Comparison of ENCODE assay signal across 8 cellular contexts in genomic region chr11:76209956-76210885, GRCh38. TPM values are rescaled to one million over a fixed set of nuclear protein-coding genes. Genes with fewer than 3 reads are reported as not detected.
A peak's percentile ranks its signal among the peaks of the same experiment; 100 is the strongest.
DNase-seq lines count a peak whose midpoint lies in the region; ATAC-seq, FAIRE-seq and TF ChIP-seq lines count a peak whose summit lies in the region.

No MANE protein-coding gene starts in this region.

- H3K9me3 ChIP-seq in Panc1 (ENCODE audit: control insufficient read depth, insufficient read depth, low read depth, low read length): no peaks in the 10 kb centered on the region

- no peak for FAIRE-seq in bronchial epithelial cell (lab: Jason Lieb, UNC)

- peaks cover 16 to 42% of the 10 kb centered on the region in 2 donors for H3K4me1 Mint-ChIP-seq in stimulated activated naive B cell treated with anti-CD40 and anti-IgM and Interleukin-4, amounts not matched to agents 10 μg/mL and 1 μg/mL and 100 μg/mL, for 72 hours

- H3K9me3 Mint-ChIP-seq in stimulated activated naive B cell treated with anti-CD40 and anti-IgM and Interleukin-4, amounts not matched to agents 10 μg/mL and 1 μg/mL and 100 μg/mL, for 72 hours: no peaks in the 10 kb centered on the region

- no peaks in the 10 kb centered on the region for H3K36me3 ChIP-seq in Panc1 (ENCODE audit: control insufficient read depth, insufficient read depth, low read length)
- H3K36me3 ChIP-seq in bronchial epithelial cell (ENCODE audit: control insufficient read depth, insufficient read depth, low read length): no peaks in the 10 kb centered on the region
- H3K36me3 ChIP-seq in kidney epithelial cell (ENCODE audit: control insufficient read depth, insufficient read depth, low read length): no peaks in the 10 kb centered on the region

- CTCF ChIA-PET in AG04449 (lab: Yijun Ruan, JAX) (interaction anchor here (2.8 to 8.6 kb wide), 10 partner anchors 12 to 312 kb away, joined by 8 to 207 read pairs (median 40); no protein-coding TSS in a partner anchor), Panc1 (lab: Charles Lee) (interaction anchor here (0.6 to 1.6 kb wide), 3 partner anchors 15 to 315 kb away, joined by 3 to 5 read pairs (median 3); no protein-coding TSS in a partner anchor)

- H3K4me3 ChIP-seq in AG04449 (ENCODE audit: low read depth, low read length) (peak overlapping the region; percentile 46), Panc1 (ENCODE audit: low read depth in 2 of 2, low read length in 2 of 2) (peak overlapping the region; percentile 49 to 93), bronchial epithelial cell (ENCODE audit: low read depth, low read length) (peak overlapping the region; percentile 40), kidney epithelial cell (ENCODE audit: low read depth, low read length) (peak overlapping the region; percentile 19)

- TF ChIP-seq CTCF in AG04449 (IDR thresholded peaks at IDR 0.05; ENCODE audit: insufficient read depth, low read length, missing control alignments) (no peak), GM10266 (IDR thresholded peaks at IDR 0.05; ENCODE audit: control insufficient read depth, insufficient read depth, low read depth, missing control alignments) (no peak), Panc1 (IDR thresholded peaks at IDR 0.05) (no peak), bronchial epithelial cell (IDR thresholded peaks at IDR 0.05; ENCODE audit: insufficient read depth, low read length, severe bottlenecking) (no peak), kidney epithelial cell (IDR thresholded peaks at IDR 0.05; ENCODE audit: insufficient read depth, low read length, poor library complexity, severe bottlenecking) (no peak)

- intact Hi-C loops in Panc1 (cut with micrococcal nuclease; ENCODE audit: unreplicated experiment): loop anchor here (5.0 kb wide), 2 partner anchors 307 to 313 kb away; no protein-coding TSS in a partner anchor

- ATAC-seq in Panc1: peak; percentile 24
- no peak for ATAC-seq in stimulated activated naive B cell treated with anti-CD40 and anti-IgM and Interleukin-4, amounts not matched to agents 10 μg/mL and 1 μg/mL and 100 μg/mL, for 72 hours (replicated peaks)

- no peak overlapping the region for H3K27ac Mint-ChIP-seq in stimulated activated naive B cell treated with anti-CD40 and anti-IgM and Interleukin-4, amounts not matched to agents 10 μg/mL and 1 μg/mL and 100 μg/mL, for 72 hours

- POLR2A ChIA-PET in AG04449 (lab: Yijun Ruan, JAX) (interaction anchor here (0.9 kb wide), 1 partner anchor 15 kb away, joined by 3 read pairs; no protein-coding TSS in a partner anchor), Panc1 (lab: Charles Lee) (no interaction called here)

- H3K4me3 Mint-ChIP-seq in stimulated activated naive B cell treated with anti-CD40 and anti-IgM and Interleukin-4, amounts not matched to agents 10 μg/mL and 1 μg/mL and 100 μg/mL, for 72 hours: peak overlapping the region; percentile 76 to 88

- H3K36me3 Mint-ChIP-seq in stimulated activated naive B cell treated with anti-CD40 and anti-IgM and Interleukin-4, amounts not matched to agents 10 μg/mL and 1 μg/mL and 100 μg/mL, for 72 hours: peaks cover 0 to 1% of the 10 kb centered on the region in 2 donors

- in situ Hi-C loops in Panc1 (cut with HindIII; ENCODE audit: low pct_unique_long_range_greater_than_20kb, low sequenced_read_pairs): no loop called here

- DNase-seq in AG04449 (ENCODE audit: low read depth, low spot score) (no peak), GM10266 (ENCODE audit: extremely low spot score) (peak; percentile 57), Panc1 (ENCODE audit: low read depth, low spot score) (no peak), bronchial epithelial cell (ENCODE audit: low read depth) (peak; percentile 36), kidney epithelial cell (ENCODE audit: low read depth) (no peak), putamen (ENCODE audit: low spot score) (no peak)
- no peak for DNase-seq in stimulated activated naive B cell treated with anti-CD40 and anti-IgM and Interleukin-4, amounts not matched to agents 10 μg/mL and 1 μg/mL and 100 μg/mL, for 72 hours
- no peak for DNase-seq in NK-92 treated with Interleukin-12 subunit alpha and Interleukin-12 subunit beta, amount 100 ng/mL, for 24 hours (lab: John Stamatoyannopoulos, UW)

- H3K27ac ChIP-seq in Panc1 (ENCODE audit: low read length): no peak overlapping the region

- H3K27me3 Mint-ChIP-seq in stimulated activated naive B cell treated with anti-CD40 and anti-IgM and Interleukin-4, amounts not matched to agents 10 μg/mL and 1 μg/mL and 100 μg/mL, for 72 hours: peaks cover 43 to 66% of the 10 kb centered on the region in 2 donors

- H3K27me3 ChIP-seq in Panc1 (ENCODE audit: control insufficient read depth, insufficient read depth, low read length) (peaks cover 10% of the 10 kb centered on the region; the same call in 1 of the 2 replicates), bronchial epithelial cell (ENCODE audit: control insufficient read depth, insufficient read depth, low read length) (peaks cover 39% of the 10 kb centered on the region), kidney epithelial cell (ENCODE audit: control insufficient read depth, insufficient read depth, low read length) (peaks cover 80% of the 10 kb centered on the region)

- H3K4me1 ChIP-seq in Panc1 (ENCODE audit: control insufficient read depth, insufficient read depth, low read length): peaks cover 7% of the 10 kb centered on the region; the same call in 1 of the 2 replicates

- no TSS peak for BruUV-seq in Panc1 (replicated peaks; lab: Mats Ljungman, UMichigan)

RNA-seq across cellular contexts. Expression of gene WNT11, which starts 3.9 kb away (rescaled TPM):
- total RNA-seq in Panc1 (2021; ENCODE audit: unreplicated experiment) (1.1 TPM), bronchial epithelial cell (0.13 TPM in 1 of 2 replicates, not detected in the other), kidney epithelial cell (0.21 and 0.27 TPM in 2 replicates)
- polyA plus RNA-seq in Panc1 (2012; ENCODE audit: insufficient read length): 3.3 TPM

Comparison
In these comparisons a context has a peak if more than half of its experiments do, and no peak if none do; other contexts are left out.
1. DNase-seq: peak in GM10266 (single experiment) and bronchial epithelial cell (single experiment); none in AG04449 (single experiment), Panc1 (single experiment), kidney epithelial cell (single experiment), stimulated activated naive B cell treated with anti-CD40 and anti-IgM and Interleukin-4, amounts not matched to agents 10 μg/mL and 1 μg/mL and 100 μg/mL, for 72 hours (single experiment), NK-92 treated with Interleukin-12 subunit alpha and Interleukin-12 subunit beta, amount 100 ng/mL, for 24 hours (single experiment) and putamen (single experiment).
2. H3K4me3 ChIP-seq: peak in every context shown above with its lines; median percentile 71 in Panc1; 46 in AG04449; 40 in bronchial epithelial cell; 19 in kidney epithelial cell.